In the genomic region with DNA sequence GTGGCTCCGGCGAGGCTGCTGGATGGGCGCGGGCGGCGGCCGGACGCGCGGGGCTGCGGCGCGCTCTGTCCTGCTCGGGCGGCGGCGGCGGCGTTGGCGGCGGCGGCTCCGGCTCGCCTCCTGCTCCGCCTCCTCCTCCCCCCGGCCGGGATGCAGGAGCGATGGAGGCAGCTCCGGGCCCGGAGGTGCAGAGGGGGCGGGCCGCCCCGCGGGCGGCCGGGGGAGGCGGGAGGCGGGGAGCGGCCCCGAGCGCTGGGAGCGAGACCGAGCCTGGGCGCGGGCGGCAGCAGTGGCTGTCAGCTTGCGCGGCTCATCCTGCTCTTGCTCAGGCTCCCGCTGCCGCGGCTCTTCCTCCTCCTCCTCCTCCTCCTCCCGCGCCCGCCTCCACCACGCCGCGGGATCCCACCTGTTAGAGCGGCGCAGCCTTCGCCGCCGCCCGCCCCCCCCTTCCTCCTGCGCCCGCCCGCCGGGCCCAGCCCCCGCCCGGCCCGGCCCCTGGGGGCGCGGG, we compare ENCODE assay signal across 8 cellular contexts. TPM values are rescaled to one million over a fixed set of nuclear protein-coding genes. Genes with fewer than 3 reads are reported as not detected.
A peak's percentile ranks its signal among the peaks of the same experiment; 100 is the strongest.
DNase-seq lines count a peak whose midpoint lies in the region; ATAC-seq, FAIRE-seq and TF ChIP-seq lines count a peak whose summit lies in the region.

A gene with protein sequence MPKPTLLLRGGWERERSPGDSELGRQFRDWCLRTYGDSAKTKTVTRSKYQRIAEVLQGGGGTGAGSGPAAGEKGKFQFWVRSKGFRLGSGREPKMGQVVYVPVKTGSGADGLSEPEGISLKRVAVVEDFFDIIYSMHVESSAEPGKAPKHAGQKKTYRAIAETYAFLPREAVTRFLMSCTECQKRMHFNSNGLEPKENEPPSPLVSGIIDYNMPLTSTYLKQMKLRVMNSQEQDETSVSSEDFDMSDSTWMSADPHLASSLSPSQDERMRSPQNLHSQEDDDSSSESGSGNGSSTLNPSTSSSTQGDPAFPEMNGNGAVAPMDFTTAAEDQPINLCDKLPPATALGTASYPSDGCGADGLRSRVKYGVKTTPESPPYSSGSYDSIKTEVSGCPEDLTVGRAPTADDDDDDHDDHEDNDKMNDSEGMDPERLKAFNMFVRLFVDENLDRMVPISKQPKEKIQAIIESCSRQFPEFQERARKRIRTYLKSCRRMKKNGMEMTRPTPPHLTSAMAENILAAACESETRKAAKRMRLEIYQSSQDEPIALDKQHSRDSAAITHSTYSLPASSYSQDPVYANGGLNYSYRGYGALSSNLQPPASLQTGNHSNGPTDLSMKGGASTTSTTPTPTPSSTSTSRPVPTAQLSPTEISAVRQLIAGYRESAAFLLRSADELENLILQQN (minus strand): TSS at position 323 of the 508 bp plus-strand sequence. CDS start 443 bp downstream, outside the sequence.

- TF ChIP-seq EP300 in A549 (IDR thresholded peaks at IDR 0.05), result no peak

- H4K8ac ChIP-seq in H9 (replicated peaks; ENCODE audit: insufficient read length, low read depth, low read length), result no peak within 1 kb of the TSS

- CTCF ChIA-PET in A549 (lab: Yijun Ruan, JAX), result no interaction called here
- CTCF ChIA-PET in RWPE1 (lab: Yijun Ruan, JAX), result interaction anchor here (0.5 to 0.6 kb wide), 2 partner anchors 77 to 78 kb away, joined by 3 read pairs; no protein-coding TSS in a partner anchor

- no peak within 1 kb of the TSS for H3K9ac ChIP-seq in H9 (ENCODE audit: extremely low read depth, insufficient read length, low read length)
- H3K9ac ChIP-seq in adipocyte (ENCODE audit: low read length), result peak within 1 kb of the TSS; percentile 63

- no peak within 1 kb of the TSS for H3K23ac ChIP-seq in H9 (ENCODE audit: insufficient read length, low read depth, low read length)

- H2BK15ac ChIP-seq in H9 (ENCODE audit: low read depth, low read length), result no peak within 1 kb of the TSS

- H2BK12ac ChIP-seq in H9 (ENCODE audit: insufficient read length, low read depth, low read length), result no peak within 1 kb of the TSS

- intact Hi-C loops in heart right ventricle (cut with DNase I), result loop anchor here in 2 of 10 donors (5.0 to 10.0 kb wide), 2 partner anchors 50 to 63 kb away; no protein-coding TSS in a partner anchor

- no peak within 1 kb of the TSS for H2BK120ac ChIP-seq in H9 (ENCODE audit: low read depth, low read length, poor library complexity, severe bottlenecking)

- peaks cover 7% of the 10 kb centered on the region for H3K23me2 ChIP-seq in H9 (ENCODE audit: insufficient read length, low read depth, low read length, poor library complexity, severe bottlenecking)

- no peak within 1 kb of the TSS for H2AFZ ChIP-seq in H9 (ENCODE audit: low read length)

- H3K79me2 ChIP-seq in H9 (ENCODE audit: insufficient read depth, low read length), result no peaks in the 10 kb centered on the region

- no peaks in the 10 kb centered on the region for H4K20me1 ChIP-seq in H9 (ENCODE audit: control insufficient read depth, insufficient read depth, insufficient read length)

- H3K27me3 ChIP-seq in H9 (ENCODE audit: insufficient read depth, low read length) (peaks cover 13% of the 10 kb centered on the region; the same call in 1 of the 2 replicates), adipocyte (replicated peaks; ENCODE audit: control insufficient read depth, insufficient read depth, low read length) (peaks cover 10% of the 10 kb centered on the region), heart right ventricle (peaks cover 0 to 44% (median 21%) of the 10 kb centered on the region in 7 donors)

- peaks cover 77% of the 10 kb centered on the region for H3K27me3 Mint-ChIP-seq in H9 (ENCODE audit: low read depth)
- peaks cover 38% of the 10 kb centered on the region for H3K27me3 Mint-ChIP-seq in progenitor cell of endocrine pancreas

- no peak within 1 kb of the TSS for H4K91ac ChIP-seq in H9 (ENCODE audit: insufficient read length, low read depth, low read length)

- H3K27ac ChIP-seq in A549 (peak within 1 kb of the TSS; percentile 66 to 92), H9 (ENCODE audit: insufficient read length, low read depth, low read length) (no peak within 1 kb of the TSS), RWPE1 (no peak within 1 kb of the TSS), heart right ventricle (peak within 1 kb of the TSS in 4 of 10 donors; percentile 30 to 73 (median 64))

- TF ChIP-seq POLR2A in A549 (IDR thresholded peaks at IDR 0.05; ENCODE audit: low read length), result no peak
- no peak for TF ChIP-seq POLR2A in GM12892 (IDR thresholded peaks at IDR 0.05; ENCODE audit: low read depth, low read length)

- H3K4me2 ChIP-seq in A549 (peak within 1 kb of the TSS; percentile 99), H9 (ENCODE audit: insufficient read depth, insufficient read length, low read length) (peak within 1 kb of the TSS; percentile 7)

- no peak for TF ChIP-seq RAD21 in A549 (conservative IDR thresholded peaks at IDR 0.05 in 1 of 2, IDR thresholded peaks at IDR 0.05 in 1 of 2)

- peaks cover 21 to 28% of the 10 kb centered on the region in 2 experiments for H3K4me1 Mint-ChIP-seq in H9
- H3K4me1 Mint-ChIP-seq in progenitor cell of endocrine pancreas (ENCODE audit: low read depth), result peaks cover 18% of the 10 kb centered on the region

- no peak within 1 kb of the TSS for H3K27ac Mint-ChIP-seq in H9
- peak within 1 kb of the TSS; percentile 87 for H3K27ac Mint-ChIP-seq in progenitor cell of endocrine pancreas

- H2BK20ac ChIP-seq in H9 (ENCODE audit: low read depth, low read length, poor library complexity, severe bottlenecking), result no peak within 1 kb of the TSS

- no peak within 1 kb of the TSS for H3K4ac ChIP-seq in H9 (ENCODE audit: low read depth, low read length)

- no peaks in the 10 kb centered on the region for H3K79me1 ChIP-seq in H9 (ENCODE audit: insufficient read depth, low read depth, low read length, poor library complexity, severe bottlenecking)

- no peak within 1 kb of the TSS for H2BK5ac ChIP-seq in H9 (ENCODE audit: insufficient read length, low read length)

- DNase-seq in A549 (ENCODE audit: low read depth in 1 of 2, low spot score in 1 of 2), result no peak
- DNase-seq in H9, result no peak
- DNase-seq in RWPE1 (ENCODE audit: low spot score), result peak; percentile 36
- peak; percentile 68 for DNase-seq in adipocyte (ENCODE audit: low read depth)
- DNase-seq in heart right ventricle, result peak in 1 of 2 donors; percentile 34
- DNase-seq in progenitor cell of endocrine pancreas (ENCODE audit: low spot score, unreplicated experiment), result peak; percentile 39
- no peak for DNase-seq in GM12892 (ENCODE audit: insufficient read length)

- H4K5ac ChIP-seq in H9 (ENCODE audit: insufficient read length, low read depth, low read length), result no peak within 1 kb of the TSS

- no peak within 1 kb of the TSS for H3K56ac ChIP-seq in H9 (ENCODE audit: insufficient read length, low read depth, low read length)

- no peak for FAIRE-seq in A549 (lab: Jason Lieb, UNC)
- FAIRE-seq in GM12892 (lab: Jason Lieb, UNC), result no peak

- H3K4me1 ChIP-seq in A549, result peaks cover 11% of the 10 kb centered on the region; the same call in 1 of the 3 replicates
- H3K4me1 ChIP-seq in H9 (ENCODE audit: insufficient read depth, low read length), result 0 out of 2 replicates have a peak, but pooled peaks cover 2% of the 10 kb centered on the region
- H3K4me1 ChIP-seq in adipocyte (ENCODE audit: control insufficient read depth, insufficient read depth, low read length), result no peaks in the 10 kb centered on the region
- H3K4me1 ChIP-seq in heart right ventricle, result peaks cover 0 to 30% (median 4%) of the 10 kb centered on the region in 9 donors

- H3K14ac ChIP-seq in H9 (ENCODE audit: insufficient read depth, low read length), result no peak within 1 kb of the TSS

- ATAC-seq in A549 (peak; percentile 11 to 36; a peak in 4 of 6 replicates), heart right ventricle (peak in 2 of 8 donors; percentile 6 to 13), GM21381 (IDR thresholded peaks at IDR 0.05; ENCODE audit: unreplicated experiment) (no peak)

- POLR2A ChIA-PET in A549 (lab: Yijun Ruan, JAX), result no interaction called here
- POLR2A ChIA-PET in RWPE1 (lab: Yijun Ruan, JAX; ENCODE audit: low non-redundant PET), result no interaction called here

- no peak within 1 kb of the TSS for H3K18ac ChIP-seq in H9 (ENCODE audit: insufficient read length, low read depth, low read length)

- H3K36me3 Mint-ChIP-seq in H9 (ENCODE audit: insufficient read depth in 1 of 3, low read depth in 3 of 3), result peaks cover 0 to 2% (median 0%) of the 10 kb centered on the region in 3 experiments; a peak in 1 of 7 replicates
- H3K36me3 Mint-ChIP-seq in progenitor cell of endocrine pancreas (ENCODE audit: insufficient read depth), result no peaks in the 10 kb centered on the region

- no peak within 1 kb of the TSS for H3T11ph ChIP-seq in H9 (ENCODE audit: low read length)

- H3K4me3 ChIP-seq in A549, result peak within 1 kb of the TSS; percentile 61
- H3K4me3 ChIP-seq in adipocyte (ENCODE audit: low read length), result peak within 1 kb of the TSS; percentile 78
- H3K4me3 ChIP-seq in heart right ventricle, result peak within 1 kb of the TSS; percentile 35 to 71 (median 66)

- H2AK5ac ChIP-seq in H9 (ENCODE audit: insufficient read length, low read length), result no peak within 1 kb of the TSS

- H3K9me3 ChIP-seq in A549 (no peaks in the 10 kb centered on the region), H9 (ENCODE audit: control insufficient read depth, low read depth, low read length) (no peaks in the 10 kb centered on the region), adipocyte (ENCODE audit: control insufficient read depth, low read length) (no peaks in the 10 kb centered on the region), heart right ventricle (no peaks in the 10 kb centered on the region)

- no peaks in the 10 kb centered on the region for H3K36me3 ChIP-seq in adipocyte (ENCODE audit: control insufficient read depth, insufficient read depth, low read length, severe bottlenecking)
- H3K36me3 ChIP-seq in heart right ventricle, result no peaks in the 10 kb centered on the region

- H3K4me3 Mint-ChIP-seq in H9 (peak within 1 kb of the TSS; percentile 65 to 89), progenitor cell of endocrine pancreas (ENCODE audit: low read depth) (peak within 1 kb of the TSS; percentile 75)

- TF ChIP-seq CTCF in A549 (IDR thresholded peaks at IDR 0.05), result no peak
- TF ChIP-seq CTCF in H9 (conservative IDR thresholded peaks at IDR 0.05), result no peak
- no peak for TF ChIP-seq CTCF in RWPE1 (conservative IDR thresholded peaks at IDR 0.05; ENCODE audit: low read depth)
- TF ChIP-seq CTCF in heart right ventricle (IDR thresholded peaks at IDR 0.05), result no peak
- TF ChIP-seq CTCF in progenitor cell of endocrine pancreas (IDR thresholded peaks at IDR 0.05; ENCODE audit: unreplicated experiment), result no peak

- no CpG with 5 or more reads among the region's 72 CpGs for WGBS in A549 (ENCODE audit: missing lambda C conversion rate)
- WGBS in H9 (ENCODE audit: extremely low coverage, insufficient read length, low lambda C conversion rate), result no CpG with 5 or more reads among the region's 72 CpGs
- WGBS in heart right ventricle, 2 donors, result 1 to 2% methylated on average over 9 to 67 of the region's 72 CpGs

- H3K9me3 Mint-ChIP-seq in H9 (no peaks in the 10 kb centered on the region; a peak in 1 of 5 replicates), progenitor cell of endocrine pancreas (ENCODE audit: low read depth) (no peaks in the 10 kb centered on the region)

RNA-seq across cellular contexts. Expression of the gene that starts here (rescaled TPM):
- polyA plus RNA-seq in A549 (2011; rRNA removed) (9.5 and 10.2 TPM in 2 replicates), A549 (2017; fragmentation: RNase III; extraction: RNeasy Plus Mini Kit Qiagen cat#74134 plus additional on column Dnase treatment) (11.8 to 13.8 TPM (median 11.8 TPM) in 3 replicates), heart right ventricle (1 to 10 TPM; 1.5 to 4.6 TPM)
- 13.2 and 16.4 TPM in 2 replicates for polyA plus RNA-seq in A549 (2012; cell fraction: cytosol; rRNA removed)
- 27.6 and 32.9 TPM in 2 replicates for polyA plus RNA-seq in A549 (2012; cell fraction: nucleus; rRNA removed)
- 10.0 and 15.0 TPM in 2 replicates for polyA minus RNA-seq in A549 (2011; rRNA and poly(A)+ RNA removed)
- total RNA-seq in H9 (2021) (28.9 and 31.7 TPM in 2 replicates), heart right ventricle (10 to 100 TPM in 1 of 10 donors, 1 to 10 TPM in 9; 4.4 to 10.1 (median 6.0) TPM), progenitor cell of endocrine pancreas (89.7 and 90.4 TPM in 2 replicates)
- 16.8 TPM for polyA plus RNA-seq in GM12892 (2012; ENCODE audit: missing spikeins)

Comparison
In these comparisons a context has a peak if more than half of its experiments do, and no peak if none do; other contexts are left out.
1. DNase-seq: peak in RWPE1 (single experiment), adipocyte (single experiment) and progenitor cell of endocrine pancreas (single experiment); none in A549 (0 of 2), H9 (single experiment) and GM12892 (single experiment).
2. H3K27ac ChIP-seq: peak in A549 (2 of 2); none in H9 (single experiment) and RWPE1 (single experiment).
3. Peak in every context shown above with its lines, with median percentiles within 50 percentile points of each other: H3K4me3 ChIP-seq.